ENCODE assay signal across 8 cellular contexts in genomic region chr4:119629142-119629471, GRCh38. TPM values are rescaled to one million over a fixed set of nuclear protein-coding genes. Genes with fewer than 3 reads are reported as not detected.
DNase-seq lines count a peak whose midpoint lies in the region; ATAC-seq and TF ChIP-seq lines count a peak whose summit lies in the region.

No MANE protein-coding gene starts in this region.

- H3K4me3 Mint-ChIP-seq in stimulated activated effector memory CD8-positive, alpha-beta T cell treated with anti-CD3 and anti-CD28 coated beads, Interleukin-12 subunit alpha, Interleukin-12 subunit beta, amount 100 ng/mL, for 72 hours: peak overlapping the region; percentile 89

- no peaks in the 10 kb centered on the region for H3K36me3 Mint-ChIP-seq in stimulated activated effector memory CD8-positive, alpha-beta T cell treated with anti-CD3 and anti-CD28 coated beads, Interleukin-12 subunit alpha, Interleukin-12 subunit beta, amount 100 ng/mL, for 72 hours

- TF ChIP-seq CTCF in WI38 (IDR thresholded peaks at IDR 0.05; ENCODE audit: low read depth, low read length) (no peak), right atrium auricular region (IDR thresholded peaks at IDR 0.05) (peak in 1 of 2 donors; percentile 12)

- H3K27ac ChIP-seq in right atrium auricular region: peak overlapping the region; percentile 86 to 95

- no peak overlapping the region for H3K27ac Mint-ChIP-seq in stimulated activated effector memory CD8-positive, alpha-beta T cell treated with anti-CD3 and anti-CD28 coated beads, Interleukin-12 subunit alpha, Interleukin-12 subunit beta, amount 100 ng/mL, for 72 hours

- H3K36me3 ChIP-seq in right atrium auricular region: no peaks in the 10 kb centered on the region

- ATAC-seq in HG02938 (IDR thresholded peaks at IDR 0.05; ENCODE audit: unreplicated experiment): peak; percentile 31
- ATAC-seq in stimulated activated effector memory CD8-positive, alpha-beta T cell treated with anti-CD3 and anti-CD28 coated beads, Interleukin-12 subunit alpha, Interleukin-12 subunit beta, amount 100 ng/mL, for 72 hours: peak; percentile 58

- H3K4me1 Mint-ChIP-seq in stimulated activated effector memory CD8-positive, alpha-beta T cell treated with anti-CD3 and anti-CD28 coated beads, Interleukin-12 subunit alpha, Interleukin-12 subunit beta, amount 100 ng/mL, for 72 hours: peaks cover 21% of the 10 kb centered on the region

- H3K9me3 ChIP-seq in right atrium auricular region: no peaks in the 10 kb centered on the region

- peak; percentile 21 for DNase-seq in DMS79 treated with DMSO at 0.1 percent for 48 hours (lab: John Stamatoyannopoulos, UW)
- DNase-seq in DMS79 (lab: John Stamatoyannopoulos, UW): no peak
- no peak for DNase-seq in right atrium auricular region (ENCODE audit: low spot score)
- no peak for DNase-seq in stimulated activated effector memory CD8-positive, alpha-beta T cell treated with anti-CD3 and anti-CD28 coated beads, Interleukin-12 subunit alpha, Interleukin-12 subunit beta, amount 100 ng/mL, for 72 hours (ENCODE audit: low spot score in 2 of 2)
- DNase-seq in SIG-M5 treated with dmso at 0.1 percent for 504 hours (lab: John Stamatoyannopoulos, UW; ENCODE audit: unreplicated experiment): no peak
- DNase-seq in HuH-7.5 (ENCODE audit: low spot score): no peak

- no peaks in the 10 kb centered on the region for H3K9me3 Mint-ChIP-seq in stimulated activated effector memory CD8-positive, alpha-beta T cell treated with anti-CD3 and anti-CD28 coated beads, Interleukin-12 subunit alpha, Interleukin-12 subunit beta, amount 100 ng/mL, for 72 hours

- H3K4me1 ChIP-seq in right atrium auricular region: peaks cover 0 to 6% of the 10 kb centered on the region in 2 donors

- H3K4me3 ChIP-seq in WI38 (ENCODE audit: low read depth, low read length) (peak overlapping the region; percentile 92), right atrium auricular region (peak overlapping the region; percentile 80 to 81)

- no peaks in the 10 kb centered on the region for H3K27me3 ChIP-seq in right atrium auricular region

RNA-seq across cellular contexts. Expression of gene PDE5A, which starts 0.5 kb away (rescaled TPM):
- 10 to 100 TPM in 1 of 2 donors, 1 to 10 TPM in 1; 5.8 to 14.7 TPM for total RNA-seq in right atrium auricular region
